In genomic region chr22:20829735-20830134, GRCh38 we compare ENCODE assay signal across 30 cellular contexts. TPM values are rescaled to one million over a fixed set of nuclear protein-coding genes. Genes with fewer than 3 reads are reported as not detected.
"Had no signal": no experiment of that assay in that cellular context is flagged by ENCODE, and none has a peak within 500 bp of the region (broad histone marks: within the 10 kb centered on the region; RNA-seq: fewer than 3 reads in every experiment).

No MANE protein-coding gene starts in this region.

- H3K27ac ChIP-seq: left lung, lower lobe of right lung, ovary, right atrium auricular region, right lobe of liver, suprapubic skin, thoracic aorta, tibial artery, upper lobe of right lung had no signal

- DNase-seq: hypothalamus; immature natural killer cell; kidney; left colon; left lung; lower lobe of right lung; mammary epithelial cell; mesendoderm; naive B cell; ovary; right lobe of liver; stimulated activated CD4-positive, alpha-beta T cell treated with anti-CD3 and anti-CD28 coated beads, Interleukin-1b, Interleukin-23, amount 100 ng/mL, for 48 hours; stimulated activated CD4-positive, alpha-beta T cell treated with anti-CD3 and anti-CD28 coated beads, Interleukin-2, amount 100 ng/mL, for 48 hours; stimulated activated CD4-positive, alpha-beta T cell treated with anti-CD3 and anti-CD28 coated beads, Interleukin-4, amount 100 ng/mL, for 4 hours; stimulated activated CD8-positive, alpha-beta memory T cell treated with anti-CD3 and anti-CD28 coated beads, Interleukin-4, amount 100 ng/mL, for 48 hours; stimulated activated naive CD4-positive, alpha-beta T cell; tibial artery; trophoblast cell; upper lobe of right lung had no signal

- H3K9me3 ChIP-seq: left lung, lower lobe of right lung, ovary, right atrium auricular region, right lobe of liver, suprapubic skin, thoracic aorta, tibial artery, upper lobe of right lung had no signal

- H3K9me3 Mint-ChIP-seq: immature natural killer cell; naive B cell; natural killer cell treated with Interleukin-12 subunit alpha and Interleukin-12 subunit beta and Interleukin-15 and Interleukin-18, amount 100 ng/mL, for 72 hours; stimulated activated naive CD8-positive, alpha-beta T cell treated with anti-CD3 and anti-CD28 coated beads, Interleukin-15, Interleukin-2, amounts not matched to agents 100 ng/mL and 50 ng/mL, for 24 hours had no signal

- H3K4me3 Mint-ChIP-seq: mesothelial cell of epicardium; naive B cell; natural killer cell treated with Interleukin-12 subunit alpha and Interleukin-12 subunit beta and Interleukin-15 and Interleukin-18, amount 100 ng/mL, for 72 hours; stimulated activated naive CD8-positive, alpha-beta T cell treated with anti-CD3 and anti-CD28 coated beads, Interleukin-15, Interleukin-2, amounts not matched to agents 100 ng/mL and 50 ng/mL, for 24 hours had no signal

- H3K27me3 ChIP-seq: left lung, ovary, right atrium auricular region, right lobe of liver, suprapubic skin, tibial artery, upper lobe of right lung had no signal

- ATAC-seq: left colon; left lung; lower lobe of right lung; natural killer cell treated with Interleukin-12 subunit alpha and Interleukin-12 subunit beta and Interleukin-15 and Interleukin-18, amount 100 ng/mL, for 72 hours; right lobe of liver; upper lobe of right lung had no signal

- H3K27me3 Mint-ChIP-seq: naive B cell; natural killer cell treated with Interleukin-12 subunit alpha and Interleukin-12 subunit beta and Interleukin-15 and Interleukin-18, amount 100 ng/mL, for 72 hours; progenitor cell of endocrine pancreas; stimulated activated naive CD8-positive, alpha-beta T cell treated with anti-CD3 and anti-CD28 coated beads, Interleukin-15, Interleukin-2, amounts not matched to agents 100 ng/mL and 50 ng/mL, for 24 hours had no signal

- H3K27ac Mint-ChIP-seq: mesothelial cell of epicardium; natural killer cell treated with Interleukin-12 subunit alpha and Interleukin-12 subunit beta and Interleukin-15 and Interleukin-18, amount 100 ng/mL, for 72 hours; progenitor cell of endocrine pancreas; stimulated activated naive CD8-positive, alpha-beta T cell treated with anti-CD3 and anti-CD28 coated beads, Interleukin-15, Interleukin-2, amounts not matched to agents 100 ng/mL and 50 ng/mL, for 24 hours had no signal

- H3K4me1 Mint-ChIP-seq: mesothelial cell of epicardium had no signal

RNA-seq across cellular contexts. Expression of gene SERPIND1, which starts 55.8 kb away (rescaled TPM):
- total RNA-seq: kidney, left colon, mammary epithelial cell, mesothelial cell of epicardium, mononuclear cell, renal cortical epithelial cell, skeletal muscle tissue, smooth muscle cell, thoracic aorta had no signal
